8 cellular contexts compared by ENCODE assay signal in the genomic region with DNA sequence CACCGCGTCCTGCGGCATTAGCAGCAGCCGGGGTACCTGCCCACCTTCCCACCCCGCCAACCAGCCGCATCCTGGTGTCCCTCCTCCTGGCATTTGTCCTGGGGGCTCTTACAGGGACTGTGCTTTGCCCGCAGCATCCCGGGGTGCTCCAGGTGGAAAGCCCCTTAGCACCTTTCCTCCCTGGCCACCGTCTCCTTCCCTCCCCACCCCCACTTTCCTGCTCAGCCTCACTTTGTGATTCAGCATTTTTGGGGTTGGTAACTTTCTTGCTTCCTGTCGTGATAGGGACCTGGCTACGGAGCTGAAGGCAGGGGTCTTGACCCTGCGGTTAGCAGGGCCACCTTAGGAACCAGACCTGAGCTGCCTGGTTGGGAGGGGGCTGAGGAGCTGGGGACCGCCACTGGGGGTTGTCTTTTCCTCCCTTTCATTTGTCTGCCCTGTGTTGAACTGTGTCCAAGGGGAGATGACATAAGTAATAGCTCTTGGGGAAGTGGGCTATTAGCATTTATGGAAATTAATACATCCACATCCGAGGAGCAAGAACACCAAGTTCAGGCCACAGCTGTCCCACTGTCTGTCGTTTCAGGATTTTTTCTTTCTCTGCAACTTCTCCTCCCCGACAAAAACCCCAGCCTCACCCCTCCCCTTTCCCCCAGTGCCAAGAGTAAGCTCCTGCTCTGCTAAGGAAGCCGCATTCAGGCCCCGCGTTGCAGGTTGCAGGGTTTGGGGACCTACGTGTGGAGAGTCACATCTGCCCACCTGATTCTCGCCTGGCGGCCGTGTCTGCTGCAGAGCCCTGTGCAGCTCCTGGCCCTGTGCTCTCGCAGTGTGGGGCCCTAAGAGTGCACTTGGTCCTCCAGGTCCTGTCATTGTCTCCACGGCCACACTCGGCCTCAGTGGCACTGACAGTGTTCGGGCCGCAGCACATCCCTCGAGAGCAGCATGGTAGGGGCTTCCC. TPM values are rescaled to one million over a fixed set of nuclear protein-coding genes. Genes with fewer than 3 reads are reported as not detected.
DNase-seq lines count a peak whose midpoint lies in the region; ATAC-seq, FAIRE-seq and TF ChIP-seq lines count a peak whose summit lies in the region.

No MANE protein-coding gene starts in this region.

- no peaks in the 10 kb centered on the region for H3K27me3 ChIP-seq in CD8-positive, alpha-beta T cell (ENCODE audit: insufficient read depth, low read length)
- H3K27me3 ChIP-seq in GM12878 (replicated peaks in 1 of 2; ENCODE audit: control insufficient read depth in 2 of 2, insufficient read depth in 2 of 2, low read length in 1 of 2) (no peaks in the 10 kb centered on the region), mesendoderm (ENCODE audit: insufficient read depth, low read length, poor library complexity) (peaks cover 2% of the 10 kb centered on the region), uterus (no peaks in the 10 kb centered on the region)

- no peak overlapping the region for H2BK5ac ChIP-seq in mesendoderm (ENCODE audit: low read length)

- TF ChIP-seq EP300 in GM12878 (IDR thresholded peaks at IDR 0.05; ENCODE audit: borderline replicate concordance in 1 of 2, control insufficient read depth in 1 of 2, low read depth in 2 of 2, low read length in 2 of 2): no peak

- no peaks in the 10 kb centered on the region for H3K9me3 ChIP-seq in CD8-positive, alpha-beta T cell (ENCODE audit: low read length)
- H3K9me3 ChIP-seq in GM12878 (replicated peaks; ENCODE audit: control insufficient read depth, insufficient read depth, low read length) (no peaks in the 10 kb centered on the region), uterus (no peaks in the 10 kb centered on the region)

- H3K18ac ChIP-seq in mesendoderm (ENCODE audit: low read length): no peak overlapping the region

- H2BK120ac ChIP-seq in mesendoderm (ENCODE audit: low read depth, low read length): no peak overlapping the region

- peaks cover 9% of the 10 kb centered on the region for H3K36me3 Mint-ChIP-seq in CD8-positive, alpha-beta T cell

- in situ Hi-C loops in GM12878 (cut with MboI): no loop called here

- H3K23ac ChIP-seq in mesendoderm (ENCODE audit: low read length): no peak overlapping the region

- peak overlapping the region; percentile 87 for H3K4me3 ChIP-seq in CD8-positive, alpha-beta T cell (ENCODE audit: low read depth, low read length)
- peak overlapping the region; percentile 95 for H3K4me3 ChIP-seq in GM12878
- no peak overlapping the region for H3K4me3 ChIP-seq in mesendoderm (ENCODE audit: low read length)
- peak overlapping the region; percentile 77 to 83 for H3K4me3 ChIP-seq in uterus

- FAIRE-seq in GM12878 (lab: Jason Lieb, UNC): peak; percentile 68

- H3K79me2 ChIP-seq in GM12878 (ENCODE audit: control insufficient read depth, insufficient read depth, low read length): peaks cover 32% of the 10 kb centered on the region
- H3K79me2 ChIP-seq in mesendoderm (ENCODE audit: control insufficient read depth, insufficient read depth, low read length): no peaks in the 10 kb centered on the region

- H2BK15ac ChIP-seq in mesendoderm (replicated peaks; ENCODE audit: low read depth): no peak overlapping the region

- intact Hi-C loops in CD8-positive, alpha-beta T cell (cut with DNase I, micrococcal nuclease): loop anchor here (2.0 to 10.0 kb wide), 4 partner anchors 241 to 791 kb away; partner anchors contain the start of genes CAMTA1 (in 1 of the 2), ICMT (in 1 of the 2), KLHL21 (in 1 of the 2) and NOL9 (in 1 of the 2)
- intact Hi-C loops in GM12878 (cut with micrococcal nuclease; ENCODE audit: unreplicated experiment) (no loop called here), uterus (cut with DNase I; ENCODE audit: low total_unique reads) (no loop called here)

- under 1% methylated on average over 29 of the region's 29 CpGs for WGBS in GM12878 (ENCODE audit: insufficient coverage, insufficient replicate concordance, low lambda C conversion rate, missing lambda C conversion rate)
- WGBS in mesendoderm (ENCODE audit: extremely low coverage, insufficient coverage, low lambda C conversion rate): no CpG with 5 or more reads among the region's 29 CpGs

- peak overlapping the region; percentile 56 for H2AFZ ChIP-seq in GM12878 (ENCODE audit: control insufficient read depth, low read depth, low read length)

- DNase-seq in CD8-positive, alpha-beta T cell: peak in 2 of 7 experiments; percentile 24 to 27
- DNase-seq in NAMALWA (ENCODE audit: low spot score) (peak; percentile 53), GM12878 (ENCODE audit: low read depth, low spot score) (no peak), mesendoderm (no peak), uterus (no peak), cerebellum (ENCODE audit: low spot score) (no peak), cerebellar nuclear complex (lab: John Stamatoyannopoulos, UW) (no peak)
- no peak for DNase-seq in stimulated activated naive CD4-positive, alpha-beta T cell treated with Interleukin-2 at 50 U/mL for 16 hours (lab: John Stamatoyannopoulos, UW)

- H3K4ac ChIP-seq in mesendoderm (ENCODE audit: low read depth, low read length): no peak overlapping the region

- no peak for ATAC-seq in CD8-positive, alpha-beta T cell
- no peak for ATAC-seq in GM12878

- H4K5ac ChIP-seq in mesendoderm (ENCODE audit: low read length): no peak overlapping the region

- H4K20me1 ChIP-seq in GM12878 (ENCODE audit: control insufficient read depth, insufficient read depth): no peaks in the 10 kb centered on the region

- SMC1A ChIA-PET in GM12878 (lab: Charles Lee; ENCODE audit: uncharacterized antibody, unreplicated experiment): interaction anchor here (0.9 to 1.5 kb wide), 4 partner anchors 9 to 34 kb away, joined by 3 to 8 read pairs (median 4); no protein-coding TSS in a partner anchor

- TF ChIP-seq CTCF in CD8-positive, alpha-beta T cell (IDR thresholded peaks at IDR 0.05): no peak
- TF ChIP-seq CTCF in GM12878 (IDR thresholded peaks at IDR 0.05 in 2 of 3, conservative IDR thresholded peaks at IDR 0.05 in 1 of 3; ENCODE audit: control insufficient read depth in 2 of 3, extremely low read depth in 1 of 3, insufficient read depth in 1 of 3, low read depth in 3 of 3, low read length in 3 of 3) (no peak), uterus (IDR thresholded peaks at IDR 0.05) (no peak)

- H3K4me3 Mint-ChIP-seq in CD8-positive, alpha-beta T cell: peak overlapping the region; percentile 96

- TF ChIP-seq RAD21 in GM12878 (IDR thresholded peaks at IDR 0.05; ENCODE audit: insufficient read depth, low read depth, low read length): no peak

- H3K27ac ChIP-seq in CD8-positive, alpha-beta T cell (ENCODE audit: low read depth, low read length): peak overlapping the region; percentile 99
- peak overlapping the region; percentile 71 for H3K27ac ChIP-seq in GM12878 (ENCODE audit: control insufficient read depth, insufficient read depth)
- no peak overlapping the region for H3K27ac ChIP-seq in mesendoderm (ENCODE audit: low read depth, low read length)
- H3K27ac ChIP-seq in uterus: no peak overlapping the region

- peaks cover 35% of the 10 kb centered on the region for H3K4me1 ChIP-seq in CD8-positive, alpha-beta T cell (ENCODE audit: insufficient read depth, low read length)
- H3K4me1 ChIP-seq in GM12878 (ENCODE audit: control insufficient read depth, insufficient read depth, low read length): peaks cover 16% of the 10 kb centered on the region
- peaks cover 7% of the 10 kb centered on the region for H3K4me1 ChIP-seq in mesendoderm (ENCODE audit: control insufficient read depth, low read depth, low read length)
- peaks cover 3 to 6% of the 10 kb centered on the region in 2 donors for H3K4me1 ChIP-seq in uterus

- H2AK5ac ChIP-seq in mesendoderm (ENCODE audit: low read length): no peak overlapping the region

- H3K4me1 Mint-ChIP-seq in CD8-positive, alpha-beta T cell (ENCODE audit: low read depth): peaks cover 41% of the 10 kb centered on the region

- TF ChIP-seq POLR2A in GM12878 (IDR thresholded peaks at IDR 0.05; ENCODE audit: low read depth, low read length): no peak; the same call in 1 of the 2 replicates
- no peak for TF ChIP-seq POLR2A in uterus (IDR thresholded peaks at IDR 0.05)

- RAD21 ChIA-PET in GM12878 (lab: Charles Lee; ENCODE audit: unreplicated experiment): interaction anchor here (1.4 to 2.0 kb wide), 5 partner anchors 9 to 251 kb away, joined by 4 to 11 read pairs (median 6); partner anchors contain the start of gene RPL22

- no peaks in the 10 kb centered on the region for H3K36me3 ChIP-seq in CD8-positive, alpha-beta T cell (ENCODE audit: insufficient read depth, low read length)
- H3K36me3 ChIP-seq in GM12878 (ENCODE audit: control insufficient read depth in 2 of 2, insufficient read depth in 2 of 2, low read length in 1 of 2): peaks cover 3 to 4% of the 10 kb centered on the region in 2 experiments; a peak in 2 of 4 replicates
- no peaks in the 10 kb centered on the region for H3K36me3 ChIP-seq in mesendoderm (ENCODE audit: control insufficient read depth, insufficient read depth, low read length)
- H3K36me3 ChIP-seq in uterus: no peaks in the 10 kb centered on the region

- CTCF ChIA-PET in CD8-positive, alpha-beta T cell (lab: Charles Lee): interaction anchor here (0.5 to 3.1 kb wide), 4 partner anchors 14 to 39 kb away, joined by 3 to 11 read pairs (median 3); no protein-coding TSS in a partner anchor
- CTCF ChIA-PET in GM12878 (lab: Yijun Ruan, JAX): interaction anchor here (0.7 to 3.1 kb wide), 11 partner anchors 10 to 453 kb away, joined by 3 to 15 read pairs (median 3); no protein-coding TSS in a partner anchor

- H3K56ac ChIP-seq in mesendoderm (ENCODE audit: low read length): peak overlapping the region; percentile 83

- H3K27ac Mint-ChIP-seq in CD8-positive, alpha-beta T cell: peak overlapping the region; percentile 85

- no peak overlapping the region for H4K8ac ChIP-seq in mesendoderm (ENCODE audit: low read depth, low read length)

- H3K9me3 Mint-ChIP-seq in CD8-positive, alpha-beta T cell: no peaks in the 10 kb centered on the region

- BruUV-seq in GM12878 (replicated peaks; lab: Mats Ljungman, UMichigan): no TSS peak

- POLR2A ChIA-PET in CD8-positive, alpha-beta T cell (lab: Charles Lee): interaction anchor here (0.9 to 3.0 kb wide), 3 partner anchors 32 to 39 kb away, joined by 3 to 32 read pairs (median 3); no protein-coding TSS in a partner anchor
- POLR2A ChIA-PET in GM12878 (lab: Charles Lee): interaction anchor here (1.2 to 4.7 kb wide), 2 partner anchors 32 to 37 kb away, joined by 7 to 38 read pairs; no protein-coding TSS in a partner anchor

- no peaks in the 10 kb centered on the region for H3K79me1 ChIP-seq in mesendoderm (ENCODE audit: low read length)

- H3K4me2 ChIP-seq in GM12878 (ENCODE audit: control insufficient read depth, insufficient read depth): peak overlapping the region; percentile 82
- peak overlapping the region; percentile 5 for H3K4me2 ChIP-seq in mesendoderm (ENCODE audit: low read length)

- H3K9ac ChIP-seq in GM12878 (ENCODE audit: control insufficient read depth, insufficient read depth, low read length) (peak overlapping the region; percentile 86), mesendoderm (ENCODE audit: low read length) (peak overlapping the region; percentile 62)

- no peaks in the 10 kb centered on the region for H3K27me3 Mint-ChIP-seq in CD8-positive, alpha-beta T cell (ENCODE audit: low read depth)

RNA-seq across cellular contexts. Expression of gene NPHP4, which starts 1.6 kb away (rescaled TPM):
- 1 to 10 TPM; 3.1 to 3.7 TPM for total RNA-seq in CD8-positive, alpha-beta T cell
- 33.2 and 39.6 TPM in 2 replicates for total RNA-seq in GM12878 (2013; cell fraction: nucleolus; rRNA removed)
- 3.2 and 3.8 TPM in 2 replicates for total RNA-seq in GM12878 (2014; rRNA removed)
- total RNA-seq in GM12878 (2014; rRNA removed; fragmentation: Illumina TruSeq; extraction: Trizol): 2.1 TPM in 2 replicates
- total RNA-seq in GM12878 (2021): 8.3 and 10.5 TPM in 2 replicates
- polyA plus RNA-seq in GM12878 (2011; ENCODE audit: low read depth): 1.9 TPM
- polyA plus RNA-seq in GM12878 (2011; rRNA removed): 1.6 and 2.9 TPM in 2 replicates
- 3.3 and 4.8 TPM in 2 replicates for polyA plus RNA-seq in GM12878 (2011; cell fraction: cytosol; rRNA removed)
- 41.4 and 46.9 TPM in 2 replicates for polyA plus RNA-seq in GM12878 (2011; cell fraction: nucleus; rRNA removed)
- 4.5 and 4.6 TPM in 2 replicates for polyA plus RNA-seq in GM12878 (2012)
- 1.4 and 2.6 TPM in 2 replicates for polyA plus RNA-seq in GM12878 (2014; fragmentation: Illumina TruSeq; extraction: Trizol)
- polyA plus RNA-seq in GM12878 (2014; fragmentation: Nextera tagmentation; extraction: Ambion mirVana): under 1 TPM; 0.16 to 0.66 TPM
- 5.3 and 6.8 TPM in 2 replicates for polyA plus RNA-seq in GM12878 (2014; rRNA removed)
- 1 to 10 TPM; 3.3 TPM for polyA plus RNA-seq in GM12878 (2016; fragmentation: Nextera tagmentation; extraction: Ambion mirVana)
- 5.6 and 11.7 TPM in 2 replicates for polyA minus RNA-seq in GM12878 (2011; rRNA and poly(A)+ RNA removed)
- 3.8 and 4.0 TPM in 2 replicates for polyA minus RNA-seq in GM12878 (2011; cell fraction: cytosol; rRNA and poly(A)+ RNA removed)
- 11.2 and 18.5 TPM in 2 replicates for polyA minus RNA-seq in GM12878 (2011; cell fraction: nucleus; rRNA and poly(A)+ RNA removed)
- polyA plus RNA-seq in mesendoderm (2013, experiment 1 of 2): 3.0 TPM
- polyA plus RNA-seq in mesendoderm (2013, experiment 2 of 2): 3.0 TPM
- total RNA-seq in uterus: 10 to 100 TPM in 2 of 4 donors, 1 to 10 TPM in 2; 1.3 to 16.2 (median 7.0) TPM
- 21.7 TPM for total RNA-seq in cerebellum

RNA-seq across cellular contexts. Expression of gene KCNAB2, which starts 51.9 kb away (rescaled TPM):
- 100 to 1,000 TPM; 152 to 163 TPM for total RNA-seq in CD8-positive, alpha-beta T cell
- total RNA-seq in GM12878 (2013; cell fraction: nucleolus; rRNA removed): 140 and 169 TPM in 2 replicates
- total RNA-seq in GM12878 (2014; rRNA removed) (46.6 and 55.6 TPM in 2 replicates), GM12878 (2014; rRNA removed; fragmentation: Illumina TruSeq; extraction: Trizol) (34.8 and 36.9 TPM in 2 replicates), GM12878 (2021) (118 and 123 TPM in 2 replicates), uterus (10 to 100 TPM in 2 of 4 donors, 1 to 10 TPM in 2; 1.5 to 21.2 (median 12.9) TPM), cerebellum (6.4 TPM)
- polyA plus RNA-seq in GM12878 (2011; ENCODE audit: low read depth): 19.6 TPM
- polyA plus RNA-seq in GM12878 (2011; rRNA removed) (59.0 and 117 TPM in 2 replicates), GM12878 (2014; fragmentation: Illumina TruSeq; extraction: Trizol) (23.7 and 57.4 TPM in 2 replicates), GM12878 (2014; fragmentation: Nextera tagmentation; extraction: Ambion mirVana) (1 to 10 TPM; 2.9 to 4.7 TPM), GM12878 (2014; rRNA removed) (98.9 and 115 TPM in 2 replicates), GM12878 (2016; fragmentation: Nextera tagmentation; extraction: Ambion mirVana) (10 to 100 TPM; 67.5 to 73.2 TPM)
- polyA plus RNA-seq in GM12878 (2011; cell fraction: cytosol; rRNA removed): 99.8 and 112 TPM in 2 replicates
- 639 and 737 TPM in 2 replicates for polyA plus RNA-seq in GM12878 (2011; cell fraction: nucleus; rRNA removed)
- 60.1 and 83.6 TPM in 2 replicates for polyA plus RNA-seq in GM12878 (2012)
- polyA minus RNA-seq in GM12878 (2011; rRNA and poly(A)+ RNA removed): 64.4 and 91.4 TPM in 2 replicates
- polyA minus RNA-seq in GM12878 (2011; cell fraction: cytosol; rRNA and poly(A)+ RNA removed): 39.9 and 41.6 TPM in 2 replicates
- 90.3 and 105 TPM in 2 replicates for polyA minus RNA-seq in GM12878 (2011; cell fraction: nucleus; rRNA and poly(A)+ RNA removed)
- 1.1 TPM for polyA plus RNA-seq in mesendoderm (2013, experiment 1 of 2)
- polyA plus RNA-seq in mesendoderm (2013, experiment 2 of 2): 1.0 TPM

Comparison
In these comparisons a context has a peak if more than half of its experiments do, and no peak if none do; other contexts are left out.
1. H3K27ac ChIP-seq: peak in CD8-positive, alpha-beta T cell (single experiment) and GM12878 (single experiment); none in mesendoderm (single experiment) and uterus (0 of 2).
2. intact Hi-C loops: an anchor here in CD8-positive, alpha-beta T cell (2.0 to 10.0 kb wide); none called in GM12878 and uterus.